Comparison of ENCODE assay signal across 1 cellular context in the genomic region with DNA sequence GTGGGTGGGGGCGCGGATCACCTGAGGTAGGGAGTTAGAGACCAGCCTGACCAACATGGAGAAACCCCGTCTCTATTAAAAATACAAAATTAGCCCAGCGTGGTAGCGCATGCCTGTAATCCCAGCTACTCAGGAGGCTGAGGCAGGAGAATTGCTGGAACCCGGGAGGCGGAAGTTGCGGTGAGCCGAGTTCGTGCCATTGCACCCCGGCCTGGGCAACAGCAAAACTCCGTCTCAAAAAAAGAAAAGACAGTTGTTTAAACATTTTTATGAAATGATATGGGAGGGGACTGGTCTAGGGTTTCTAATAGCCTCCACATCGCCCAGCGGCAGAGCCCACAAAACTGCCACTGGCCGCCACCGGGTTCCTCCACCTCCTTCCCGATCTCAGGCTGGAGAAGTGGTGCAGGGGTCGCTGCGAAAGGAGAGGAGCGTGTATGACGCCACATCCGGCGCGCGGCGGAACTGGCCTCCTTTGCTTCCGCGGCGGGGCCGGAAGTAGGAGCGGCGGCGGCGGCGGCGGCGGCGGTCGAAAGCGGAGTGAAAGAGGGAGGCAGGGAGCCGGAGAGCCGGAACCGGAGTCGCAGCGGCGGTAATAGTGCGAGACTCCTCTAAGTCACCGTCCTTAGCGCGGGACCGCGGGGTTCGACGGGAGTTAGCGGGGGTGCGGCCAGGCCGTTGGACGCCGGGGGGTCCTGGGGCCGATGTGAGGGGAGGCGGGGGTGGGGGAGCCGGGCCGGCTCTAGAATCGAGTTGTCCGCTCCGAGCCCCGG.
TF ChIP-seq lines count a peak whose summit lies in the region.

PPP4C (plus strand) TSS at position 492 of the 773 bp plus-strand sequence. CDS start 384 bp downstream, outside the sequence.

TF ChIP-seq in HepG2, 621 proteins besides CTCF, POLR2A, EP300 and RAD21 (continued from another document and continues in another):
- TF ChIP-seq ELF4 (CRISPR knock-in tag; IDR thresholded peaks at IDR 0.05; ENCODE audit: borderline replicate concordance) (peak; percentile 98), NFE2L1 (CRISPR knock-in tag; IDR thresholded peaks at IDR 0.05; ENCODE audit: borderline replicate concordance) (no peak), CEBPG (CRISPR knock-in tag; IDR thresholded peaks at IDR 0.05) (peak; percentile 70), ZNF557 (CRISPR knock-in tag; IDR thresholded peaks at IDR 0.05) (no peak), ZNF512B (CRISPR knock-in tag; IDR thresholded peaks at IDR 0.05; ENCODE audit: borderline replicate concordance) (no peak), JUNB (CRISPR knock-in tag; IDR thresholded peaks at IDR 0.05; ENCODE audit: borderline replicate concordance) (peak; percentile 40; the same call in 1 of the 2 replicates), RFX5 (IDR thresholded peaks at IDR 0.05; ENCODE audit: low read depth, low read length) (no peak), SNAPC2 (CRISPR knock-in tag; IDR thresholded peaks at IDR 0.05) (peak; percentile 89; the same call in 1 of the 2 replicates), HDAC2 (CRISPR knock-in tag; IDR thresholded peaks at IDR 0.05) (0 out of 2 replicates have a peak, but pooled peaks have one; percentile 10), HOXA7 (CRISPR knock-in tag; IDR thresholded peaks at IDR 0.05) (no peak), RBFOX2 (IDR thresholded peaks at IDR 0.05; ENCODE audit: low read depth, low read length) (peak; percentile 99), ZNF629 (CRISPR knock-in tag; conservative IDR thresholded peaks at IDR 0.05) (no peak), ZNF839 (CRISPR knock-in tag; IDR thresholded peaks at IDR 0.05; ENCODE audit: borderline replicate concordance) (no peak), NR2F1 (CRISPR knock-in tag; IDR thresholded peaks at IDR 0.05) (no peak), CERS6 (CRISPR knock-in tag; IDR thresholded peaks at IDR 0.05) (no peak), ZNF891 (CRISPR knock-in tag; IDR thresholded peaks at IDR 0.05) (0 out of 2 replicates have a peak, but pooled peaks have one; percentile 3), ZNF776 (CRISPR knock-in tag; IDR thresholded peaks at IDR 0.05) (peak; percentile 39; the same call in 1 of the 2 replicates), DNMT3B (CRISPR knock-in tag; conservative IDR thresholded peaks at IDR 0.05) (peak; percentile 50; the same call in 1 of the 2 replicates), ZNF503 (CRISPR knock-in tag; IDR thresholded peaks at IDR 0.05) (no peak), GATAD2A (CRISPR knock-in tag; IDR thresholded peaks at IDR 0.05) (peak; percentile 47; the same call in 1 of the 2 replicates), ZNF775 (CRISPR knock-in tag; IDR thresholded peaks at IDR 0.05; ENCODE audit: borderline replicate concordance) (no peak), ZNF614 (CRISPR knock-in tag; IDR thresholded peaks at IDR 0.05; ENCODE audit: borderline replicate concordance) (peak; percentile 16; the same call in 1 of the 2 replicates), SRSF1 (optimal IDR thresholded peaks at IDR 0.05; ENCODE audit: low read depth, low read length) (no peak), PHF20 (CRISPR knock-in tag; IDR thresholded peaks at IDR 0.05) (peak; percentile 92), ZFX (CRISPR knock-in tag; IDR thresholded peaks at IDR 0.05; ENCODE audit: low read depth) (no peak; the same call in none of the 2 replicates), ZNF567 (CRISPR knock-in tag; IDR thresholded peaks at IDR 0.05; ENCODE audit: borderline replicate concordance) (0 out of 2 replicates have a peak, but pooled peaks have one; percentile 43), ZNF83 (CRISPR knock-in tag; IDR thresholded peaks at IDR 0.05; ENCODE audit: borderline replicate concordance) (no peak), ZSCAN21 (CRISPR knock-in tag; IDR thresholded peaks at IDR 0.05; ENCODE audit: borderline replicate concordance) (no peak; the same call in 1 of the 2 replicates), MED8 (CRISPR knock-in tag; IDR thresholded peaks at IDR 0.05; ENCODE audit: insufficient replicate concordance) (peak; percentile 36), PLRG1 (conservative IDR thresholded peaks at IDR 0.05) (no peak)
- TF ChIP-seq, protein P1, sequence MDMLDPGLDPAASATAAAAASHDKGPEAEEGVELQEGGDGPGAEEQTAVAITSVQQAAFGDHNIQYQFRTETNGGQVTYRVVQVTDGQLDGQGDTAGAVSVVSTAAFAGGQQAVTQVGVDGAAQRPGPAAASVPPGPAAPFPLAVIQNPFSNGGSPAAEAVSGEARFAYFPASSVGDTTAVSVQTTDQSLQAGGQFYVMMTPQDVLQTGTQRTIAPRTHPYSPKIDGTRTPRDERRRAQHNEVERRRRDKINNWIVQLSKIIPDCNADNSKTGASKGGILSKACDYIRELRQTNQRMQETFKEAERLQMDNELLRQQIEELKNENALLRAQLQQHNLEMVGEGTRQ (IDR thresholded peaks at IDR 0.05; ENCODE audit: low read depth, low read length): no peak
- TF ChIP-seq, protein P1 (CRISPR knock-in tag; IDR thresholded peaks at IDR 0.05; ENCODE audit: borderline replicate concordance): peak; percentile 32; the same call in 1 of the 2 replicates
- TF ChIP-seq, protein P2, sequence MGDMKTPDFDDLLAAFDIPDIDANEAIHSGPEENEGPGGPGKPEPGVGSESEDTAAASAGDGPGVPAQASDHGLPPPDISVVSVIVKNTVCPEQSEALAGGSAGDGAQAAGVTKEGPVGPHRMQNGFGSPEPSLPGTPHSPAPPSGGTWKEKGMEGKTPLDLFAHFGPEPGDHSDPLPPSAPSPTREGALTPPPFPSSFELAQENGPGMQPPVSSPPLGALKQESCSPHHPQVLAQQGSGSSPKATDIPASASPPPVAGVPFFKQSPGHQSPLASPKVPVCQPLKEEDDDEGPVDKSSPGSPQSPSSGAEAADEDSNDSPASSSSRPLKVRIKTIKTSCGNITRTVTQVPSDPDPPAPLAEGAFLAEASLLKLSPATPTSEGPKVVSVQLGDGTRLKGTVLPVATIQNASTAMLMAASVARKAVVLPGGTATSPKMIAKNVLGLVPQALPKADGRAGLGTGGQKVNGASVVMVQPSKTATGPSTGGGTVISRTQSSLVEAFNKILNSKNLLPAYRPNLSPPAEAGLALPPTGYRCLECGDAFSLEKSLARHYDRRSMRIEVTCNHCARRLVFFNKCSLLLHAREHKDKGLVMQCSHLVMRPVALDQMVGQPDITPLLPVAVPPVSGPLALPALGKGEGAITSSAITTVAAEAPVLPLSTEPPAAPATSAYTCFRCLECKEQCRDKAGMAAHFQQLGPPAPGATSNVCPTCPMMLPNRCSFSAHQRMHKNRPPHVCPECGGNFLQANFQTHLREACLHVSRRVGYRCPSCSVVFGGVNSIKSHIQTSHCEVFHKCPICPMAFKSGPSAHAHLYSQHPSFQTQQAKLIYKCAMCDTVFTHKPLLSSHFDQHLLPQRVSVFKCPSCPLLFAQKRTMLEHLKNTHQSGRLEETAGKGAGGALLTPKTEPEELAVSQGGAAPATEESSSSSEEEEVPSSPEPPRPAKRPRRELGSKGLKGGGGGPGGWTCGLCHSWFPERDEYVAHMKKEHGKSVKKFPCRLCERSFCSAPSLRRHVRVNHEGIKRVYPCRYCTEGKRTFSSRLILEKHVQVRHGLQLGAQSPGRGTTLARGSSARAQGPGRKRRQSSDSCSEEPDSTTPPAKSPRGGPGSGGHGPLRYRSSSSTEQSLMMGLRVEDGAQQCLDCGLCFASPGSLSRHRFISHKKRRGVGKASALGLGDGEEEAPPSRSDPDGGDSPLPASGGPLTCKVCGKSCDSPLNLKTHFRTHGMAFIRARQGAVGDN (CRISPR knock-in tag; IDR thresholded peaks at IDR 0.05): peak; percentile 91
- TF ChIP-seq, protein P3, sequence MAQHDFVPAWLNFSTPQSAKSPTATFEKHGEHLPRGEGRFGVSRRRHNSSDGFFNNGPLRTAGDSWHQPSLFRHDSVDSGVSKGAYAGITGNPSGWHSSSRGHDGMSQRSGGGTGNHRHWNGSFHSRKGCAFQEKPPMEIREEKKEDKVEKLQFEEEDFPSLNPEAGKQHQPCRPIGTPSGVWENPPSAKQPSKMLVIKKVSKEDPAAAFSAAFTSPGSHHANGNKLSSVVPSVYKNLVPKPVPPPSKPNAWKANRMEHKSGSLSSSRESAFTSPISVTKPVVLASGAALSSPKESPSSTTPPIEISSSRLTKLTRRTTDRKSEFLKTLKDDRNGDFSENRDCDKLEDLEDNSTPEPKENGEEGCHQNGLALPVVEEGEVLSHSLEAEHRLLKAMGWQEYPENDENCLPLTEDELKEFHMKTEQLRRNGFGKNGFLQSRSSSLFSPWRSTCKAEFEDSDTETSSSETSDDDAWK (CRISPR knock-in tag; IDR thresholded peaks at IDR 0.05): no peak
- TF ChIP-seq, protein P4, sequence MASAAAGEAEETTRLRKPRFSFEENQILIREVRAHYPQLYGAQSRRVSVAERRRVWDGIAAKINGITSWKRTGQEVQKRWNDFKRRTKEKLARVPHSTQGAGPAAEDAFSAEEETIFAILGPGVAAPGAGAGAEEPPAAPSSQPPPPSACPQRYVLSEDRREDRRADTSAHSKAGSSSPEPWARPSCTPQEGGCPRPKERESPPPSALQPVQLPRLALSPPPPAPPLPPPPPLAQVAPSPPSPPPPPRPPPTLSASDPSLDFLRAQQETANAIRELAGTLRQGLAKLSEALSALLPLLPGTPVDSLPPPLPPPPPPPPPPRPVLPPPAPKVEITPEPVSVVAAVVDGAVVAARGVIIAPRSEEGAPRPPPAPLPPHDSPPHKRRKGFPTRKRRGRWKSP (CRISPR knock-in tag; IDR thresholded peaks at IDR 0.05): peak; percentile 45
- TF ChIP-seq, protein P5, sequence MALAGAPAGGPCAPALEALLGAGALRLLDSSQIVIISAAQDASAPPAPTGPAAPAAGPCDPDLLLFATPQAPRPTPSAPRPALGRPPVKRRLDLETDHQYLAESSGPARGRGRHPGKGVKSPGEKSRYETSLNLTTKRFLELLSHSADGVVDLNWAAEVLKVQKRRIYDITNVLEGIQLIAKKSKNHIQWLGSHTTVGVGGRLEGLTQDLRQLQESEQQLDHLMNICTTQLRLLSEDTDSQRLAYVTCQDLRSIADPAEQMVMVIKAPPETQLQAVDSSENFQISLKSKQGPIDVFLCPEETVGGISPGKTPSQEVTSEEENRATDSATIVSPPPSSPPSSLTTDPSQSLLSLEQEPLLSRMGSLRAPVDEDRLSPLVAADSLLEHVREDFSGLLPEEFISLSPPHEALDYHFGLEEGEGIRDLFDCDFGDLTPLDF (CRISPR knock-in tag; IDR thresholded peaks at IDR 0.05): no peak
- TF ChIP-seq, protein P6, sequence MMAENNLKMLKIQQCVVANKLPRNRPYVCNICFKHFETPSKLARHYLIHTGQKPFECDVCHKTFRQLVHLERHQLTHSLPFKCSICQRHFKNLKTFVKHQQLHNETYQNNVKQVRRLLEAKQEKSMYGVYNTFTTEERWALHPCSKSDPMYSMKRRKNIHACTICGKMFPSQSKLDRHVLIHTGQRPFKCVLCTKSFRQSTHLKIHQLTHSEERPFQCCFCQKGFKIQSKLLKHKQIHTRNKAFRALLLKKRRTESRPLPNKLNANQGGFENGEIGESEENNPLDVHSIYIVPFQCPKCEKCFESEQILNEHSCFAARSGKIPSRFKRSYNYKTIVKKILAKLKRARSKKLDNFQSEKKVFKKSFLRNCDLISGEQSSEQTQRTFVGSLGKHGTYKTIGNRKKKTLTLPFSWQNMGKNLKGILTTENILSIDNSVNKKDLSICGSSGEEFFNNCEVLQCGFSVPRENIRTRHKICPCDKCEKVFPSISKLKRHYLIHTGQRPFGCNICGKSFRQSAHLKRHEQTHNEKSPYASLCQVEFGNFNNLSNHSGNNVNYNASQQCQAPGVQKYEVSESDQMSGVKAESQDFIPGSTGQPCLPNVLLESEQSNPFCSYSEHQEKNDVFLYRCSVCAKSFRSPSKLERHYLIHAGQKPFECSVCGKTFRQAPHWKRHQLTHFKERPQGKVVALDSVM (CRISPR knock-in tag; IDR thresholded peaks at IDR 0.05): peak; percentile 34; the same call in 1 of the 2 replicates
